In genomic region chr15:75696303-75696657, GRCh38 we compare ENCODE assay signal across 1 cellular context.
TF ChIP-seq lines count a peak whose summit lies in the region.

No MANE protein-coding gene starts in this region.

TF ChIP-seq in GM23338, 12 proteins besides CTCF, POLR2A, EP300 and RAD21 (continued from another document):
- no peak for TF ChIP-seq ETS1 (IDR thresholded peaks at IDR 0.05)
